1 cellular context compared by ENCODE assay signal in the genomic region with DNA sequence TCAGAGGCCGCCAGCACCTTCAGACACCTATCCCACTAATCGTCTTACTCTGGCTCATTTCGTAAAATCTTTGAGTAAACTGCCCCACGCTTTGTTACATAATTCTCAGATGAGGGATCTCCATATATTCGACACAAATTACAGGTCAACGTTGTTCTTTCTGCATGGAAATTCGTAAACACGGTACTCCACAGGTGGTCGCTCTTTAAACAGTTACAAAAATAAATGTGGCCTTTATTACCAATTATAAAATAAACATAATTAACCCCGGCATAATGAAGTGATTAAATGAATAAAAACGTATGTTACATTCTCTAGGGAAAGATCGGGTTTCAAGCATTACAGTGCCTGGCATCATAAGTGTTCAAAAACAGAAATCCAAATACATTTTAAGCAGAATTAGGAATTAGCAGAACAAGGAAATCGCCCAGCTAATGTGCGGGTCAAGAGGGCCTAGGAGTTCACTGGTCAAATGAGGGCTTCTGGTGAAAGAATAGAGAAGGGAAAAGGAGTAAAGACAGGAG.
TF ChIP-seq lines count a peak whose summit lies in the region.

No MANE protein-coding gene starts in this region.

TF ChIP-seq in neural cell, 6 proteins besides CTCF, POLR2A, EP300 and RAD21 (continued from another document):
- TF ChIP-seq, protein P1, sequence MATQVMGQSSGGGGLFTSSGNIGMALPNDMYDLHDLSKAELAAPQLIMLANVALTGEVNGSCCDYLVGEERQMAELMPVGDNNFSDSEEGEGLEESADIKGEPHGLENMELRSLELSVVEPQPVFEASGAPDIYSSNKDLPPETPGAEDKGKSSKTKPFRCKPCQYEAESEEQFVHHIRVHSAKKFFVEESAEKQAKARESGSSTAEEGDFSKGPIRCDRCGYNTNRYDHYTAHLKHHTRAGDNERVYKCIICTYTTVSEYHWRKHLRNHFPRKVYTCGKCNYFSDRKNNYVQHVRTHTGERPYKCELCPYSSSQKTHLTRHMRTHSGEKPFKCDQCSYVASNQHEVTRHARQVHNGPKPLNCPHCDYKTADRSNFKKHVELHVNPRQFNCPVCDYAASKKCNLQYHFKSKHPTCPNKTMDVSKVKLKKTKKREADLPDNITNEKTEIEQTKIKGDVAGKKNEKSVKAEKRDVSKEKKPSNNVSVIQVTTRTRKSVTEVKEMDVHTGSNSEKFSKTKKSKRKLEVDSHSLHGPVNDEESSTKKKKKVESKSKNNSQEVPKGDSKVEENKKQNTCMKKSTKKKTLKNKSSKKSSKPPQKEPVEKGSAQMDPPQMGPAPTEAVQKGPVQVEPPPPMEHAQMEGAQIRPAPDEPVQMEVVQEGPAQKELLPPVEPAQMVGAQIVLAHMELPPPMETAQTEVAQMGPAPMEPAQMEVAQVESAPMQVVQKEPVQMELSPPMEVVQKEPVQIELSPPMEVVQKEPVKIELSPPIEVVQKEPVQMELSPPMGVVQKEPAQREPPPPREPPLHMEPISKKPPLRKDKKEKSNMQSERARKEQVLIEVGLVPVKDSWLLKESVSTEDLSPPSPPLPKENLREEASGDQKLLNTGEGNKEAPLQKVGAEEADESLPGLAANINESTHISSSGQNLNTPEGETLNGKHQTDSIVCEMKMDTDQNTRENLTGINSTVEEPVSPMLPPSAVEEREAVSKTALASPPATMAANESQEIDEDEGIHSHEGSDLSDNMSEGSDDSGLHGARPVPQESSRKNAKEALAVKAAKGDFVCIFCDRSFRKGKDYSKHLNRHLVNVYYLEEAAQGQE (IDR thresholded peaks at IDR 0.05; ENCODE audit: borderline replicate concordance), result no peak
- TF ChIP-seq TAF1 (IDR thresholded peaks at IDR 0.05; ENCODE audit: low read depth), result no peak
- TF ChIP-seq POLR2AphosphoS5 (IDR thresholded peaks at IDR 0.05), result no peak
- TF ChIP-seq SMC3 (conservative IDR thresholded peaks at IDR 0.05; ENCODE audit: poor library complexity), result no peak
- TF ChIP-seq EZH2 (IDR thresholded peaks at IDR 0.05; ENCODE audit: borderline replicate concordance, insufficient read depth, low read length, poor library complexity, severe bottlenecking), result no peak
TF ChIP-seq in neural cell: peak in this region for 0.
